28 cellular contexts compared by ENCODE assay signal in the genomic region with DNA sequence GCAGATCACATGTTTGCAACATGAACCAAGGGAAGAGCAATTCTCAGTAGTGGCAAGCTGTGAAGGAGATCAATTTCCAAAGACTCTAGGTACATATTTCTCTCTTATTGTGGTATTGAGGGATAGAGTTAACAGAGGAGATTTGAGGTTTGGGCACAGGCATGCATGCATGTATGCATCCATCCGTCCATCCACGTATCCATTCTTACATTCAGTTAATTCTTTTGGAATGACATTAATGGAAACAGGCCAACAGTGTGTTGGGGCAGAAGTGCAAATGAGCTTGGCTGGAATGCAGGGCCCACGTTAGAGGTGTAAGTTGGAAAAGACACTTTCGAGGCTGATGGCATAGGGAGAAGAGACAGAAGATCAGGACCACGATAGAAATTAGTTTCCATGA.
"Had no signal": no experiment of that assay in that cellular context is flagged by ENCODE, and none has a peak within 500 bp of the region (broad histone marks: within the 10 kb centered on the region; RNA-seq: fewer than 3 reads in every experiment).

No MANE protein-coding gene starts in this region.

- H3K36me3 ChIP-seq: lower lobe of right lung, pancreas, prostate gland, spleen, suprapubic skin, thoracic aorta, tibial artery, upper lobe of right lung, uterus had no signal

- H3K36me3 Mint-ChIP-seq: naive thymus-derived CD8-positive, alpha-beta T cell; stimulated activated effector memory CD8-positive, alpha-beta T cell treated with anti-CD3 and anti-CD28 coated beads, Interleukin-12 subunit alpha, Interleukin-12 subunit beta, amount 100 ng/mL, for 72 hours had no signal

- H3K9me3 ChIP-seq: lower lobe of right lung, pancreas, prostate gland, spleen, suprapubic skin, thoracic aorta, tibial artery, upper lobe of right lung, uterus had no signal

- H3K4me1 ChIP-seq: lower lobe of right lung, pancreas, prostate gland, spleen, suprapubic skin, tibial artery, upper lobe of right lung, uterus had no signal

- H3K4me1 Mint-ChIP-seq: naive thymus-derived CD8-positive, alpha-beta T cell; stimulated activated effector memory CD8-positive, alpha-beta T cell treated with anti-CD3 and anti-CD28 coated beads, Interleukin-12 subunit alpha, Interleukin-12 subunit beta, amount 100 ng/mL, for 72 hours had no signal

- H3K4me3 Mint-ChIP-seq: naive thymus-derived CD8-positive, alpha-beta T cell; nephron; neural crest cell; stimulated activated effector memory CD8-positive, alpha-beta T cell treated with anti-CD3 and anti-CD28 coated beads, Interleukin-12 subunit alpha, Interleukin-12 subunit beta, amount 100 ng/mL, for 72 hours; stimulated activated naive CD8-positive, alpha-beta T cell treated with anti-CD3 and anti-CD28 coated beads, Interleukin-15, Interleukin-2, amounts not matched to agents 100 ng/mL and 50 ng/mL, for 24 hours had no signal

- H3K27ac ChIP-seq: lower lobe of right lung, pancreas, prostate gland, spleen, suprapubic skin, thoracic aorta, tibial artery, upper lobe of right lung, uterus had no signal

- H3K4me3 ChIP-seq: lower lobe of right lung, pancreas, prostate gland, spleen, suprapubic skin, thoracic aorta, tibial artery, upper lobe of right lung, uterus had no signal

- FAIRE-seq: pancreas, small intestine had no signal

- H3K27ac Mint-ChIP-seq: naive thymus-derived CD8-positive, alpha-beta T cell; nephron; stimulated activated effector memory CD8-positive, alpha-beta T cell treated with anti-CD3 and anti-CD28 coated beads, Interleukin-12 subunit alpha, Interleukin-12 subunit beta, amount 100 ng/mL, for 72 hours; stimulated activated naive CD8-positive, alpha-beta T cell treated with anti-CD3 and anti-CD28 coated beads, Interleukin-15, Interleukin-2, amounts not matched to agents 100 ng/mL and 50 ng/mL, for 24 hours had no signal

- ATAC-seq: left cardiac atrium; left lobe of liver; lower lobe of right lung; naive thymus-derived CD8-positive, alpha-beta T cell; pancreas; right cardiac atrium; sciatic nerve; stimulated activated effector memory CD8-positive, alpha-beta T cell treated with anti-CD3 and anti-CD28 coated beads, Interleukin-12 subunit alpha, Interleukin-12 subunit beta, amount 100 ng/mL, for 72 hours; upper lobe of right lung had no signal

- H3K27me3 ChIP-seq: pancreas, spleen, suprapubic skin, tibial artery, upper lobe of right lung, uterus had no signal

- DNase-seq: hypothalamus; islet precursor cell; left cardiac atrium; lower lobe of right lung; mammary epithelial cell; mesenchymal stem cell; naive thymus-derived CD8-positive, alpha-beta T cell; nucleus accumbens; pancreas; posterior cingulate gyrus; retina; right cardiac atrium; small intestine; spleen; stimulated activated CD4-positive, alpha-beta T cell treated with anti-CD3 and anti-CD28 coated beads, Interleukin-4, amount 100 ng/mL, for 24 hours; stimulated activated naive CD4-positive, alpha-beta T cell; tibial artery; upper lobe of right lung; uterus had no signal

- H3K9me3 Mint-ChIP-seq: nephron; neural crest cell; stimulated activated effector memory CD8-positive, alpha-beta T cell treated with anti-CD3 and anti-CD28 coated beads, Interleukin-12 subunit alpha, Interleukin-12 subunit beta, amount 100 ng/mL, for 72 hours; stimulated activated naive CD8-positive, alpha-beta T cell treated with anti-CD3 and anti-CD28 coated beads, Interleukin-15, Interleukin-2, amounts not matched to agents 100 ng/mL and 50 ng/mL, for 24 hours had no signal
